8 cellular contexts compared by ENCODE assay signal in genomic region chr7:23530355-23530754, GRCh38. TPM values are rescaled to one million over a fixed set of nuclear protein-coding genes. Genes with fewer than 3 reads are reported as not detected.
DNase-seq lines count a peak whose midpoint lies in the region; ATAC-seq and TF ChIP-seq lines count a peak whose summit lies in the region.

No MANE protein-coding gene starts in this region.

- in situ Hi-C loops in KBM-7 (cut with MboI; ENCODE audit: low pct_unique_long_range_greater_than_20kb, low sequenced_read_pairs), result no loop called here

- no peaks in the 10 kb centered on the region for H3K9me3 ChIP-seq in BE2C

- H3K4me3 ChIP-seq in BE2C (ENCODE audit: low read depth, low read length), result peak overlapping the region; percentile 90

- DNase-seq in BE2C (peak; percentile 15), KBM-7 (peak; percentile 63), dermis microvascular lymphatic vessel endothelial cell (ENCODE audit: low read depth in 2 of 2) (peak; percentile 71), midbrain (lab: John Stamatoyannopoulos, UW) (peak; percentile 24), hippocampal formation (lab: John Stamatoyannopoulos, UW) (no peak)

- no peaks in the 10 kb centered on the region for H3K27me3 ChIP-seq in BE2C

- TF ChIP-seq CTCF in BE2C (IDR thresholded peaks at IDR 0.05; ENCODE audit: low read depth, low read length), result peak; percentile 29
- 0 out of 3 replicates have a peak, but pooled peaks have one; percentile 23 for TF ChIP-seq CTCF in GM12872 (IDR thresholded peaks at IDR 0.05; ENCODE audit: insufficient read depth, low read depth, low read length)

- ATAC-seq in SK-N-SH treated with all-trans-retinoic acid at 6 μM for 48 hours (peak; percentile 16), HG03025 (IDR thresholded peaks at IDR 0.05; ENCODE audit: low FRiP score, unreplicated experiment) (no peak)

- H3K4me1 ChIP-seq in BE2C, result peaks cover 3% of the 10 kb centered on the region; the same call in 1 of the 2 replicates

- peaks cover 14% of the 10 kb centered on the region for H3K36me3 ChIP-seq in BE2C

TF ChIP-seq in SK-N-SH treated with all-trans-retinoic acid at 6 μM for 48 hours, 23 proteins besides CTCF, POLR2A, EP300 and RAD21:
- TF ChIP-seq ZNF70 (CRISPR knock-in tag; IDR thresholded peaks at IDR 0.05), result no peak
- TF ChIP-seq, protein P1, sequence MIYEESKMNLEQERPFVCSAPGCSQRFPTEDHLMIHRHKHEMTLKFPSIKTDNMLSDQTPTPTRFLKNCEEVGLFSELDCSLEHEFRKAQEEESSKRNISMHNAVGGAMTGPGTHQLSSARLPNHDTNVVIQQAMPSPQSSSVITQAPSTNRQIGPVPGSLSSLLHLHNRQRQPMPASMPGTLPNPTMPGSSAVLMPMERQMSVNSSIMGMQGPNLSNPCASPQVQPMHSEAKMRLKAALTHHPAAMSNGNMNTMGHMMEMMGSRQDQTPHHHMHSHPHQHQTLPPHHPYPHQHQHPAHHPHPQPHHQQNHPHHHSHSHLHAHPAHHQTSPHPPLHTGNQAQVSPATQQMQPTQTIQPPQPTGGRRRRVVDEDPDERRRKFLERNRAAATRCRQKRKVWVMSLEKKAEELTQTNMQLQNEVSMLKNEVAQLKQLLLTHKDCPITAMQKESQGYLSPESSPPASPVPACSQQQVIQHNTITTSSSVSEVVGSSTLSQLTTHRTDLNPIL (CRISPR knock-in tag; IDR thresholded peaks at IDR 0.05; ENCODE audit: low read depth), result 0 out of 2 replicates have a peak, but pooled peaks have one; percentile 43

RNA-seq across cellular contexts. Expression of gene TRA2A, which starts 1.4 kb away (rescaled TPM):
- polyA plus RNA-seq in BE2C (2012; ENCODE audit: insufficient read depth, insufficient read length, low read depth), result 65.7 TPM
- 24.9 and 29.3 TPM in 2 replicates for total RNA-seq in dermis microvascular lymphatic vessel endothelial cell

Comparison
In these comparisons a context has a peak if more than half of its experiments do, and no peak if none do; other contexts are left out.
1. DNase-seq: peak in BE2C (single experiment), KBM-7 (single experiment), dermis microvascular lymphatic vessel endothelial cell (2 of 2) and midbrain (single experiment); none in hippocampal formation (0 of 2).